In the genomic region with DNA sequence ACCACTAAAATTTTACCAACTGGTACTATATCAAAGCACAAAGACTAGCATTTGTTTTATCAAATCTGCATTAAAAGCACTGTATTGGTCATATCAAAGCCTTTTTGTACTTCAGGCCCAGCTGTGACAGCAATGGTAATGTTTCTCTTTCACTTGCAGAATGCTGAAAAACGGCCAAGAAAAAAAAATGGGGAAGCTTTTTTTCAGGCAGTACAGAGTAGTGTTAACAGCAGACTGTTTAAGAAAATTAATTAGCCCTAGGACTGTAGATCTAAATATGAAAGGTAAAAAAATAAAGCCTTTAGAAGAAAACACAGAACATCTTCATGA, we compare ENCODE assay signal across 1 cellular context.
TF ChIP-seq lines count a peak whose summit lies in the region.

No MANE protein-coding gene starts in this region.

TF ChIP-seq in endothelial cell of umbilical vein, 7 proteins besides CTCF, POLR2A, EP300 and RAD21 (continued from another document):
- TF ChIP-seq JUN (IDR thresholded peaks at IDR 0.05; ENCODE audit: borderline replicate concordance, insufficient read depth, insufficient read length, low read depth): no peak
- no peak for TF ChIP-seq MYC (IDR thresholded peaks at IDR 0.05; ENCODE audit: low read depth, low read length)
- TF ChIP-seq FOS (IDR thresholded peaks at IDR 0.05; ENCODE audit: borderline replicate concordance, insufficient read depth, low read length): no peak
- TF ChIP-seq POLR2AphosphoS5 (IDR thresholded peaks at IDR 0.05; ENCODE audit: insufficient read depth, low read depth, low read length): no peak
